In genomic region chr12:128905003-128905544, GRCh38 we compare ENCODE assay signal across 1 cellular context.
TF ChIP-seq lines count a peak whose summit lies in the region.

No MANE protein-coding gene starts in this region.

TF ChIP-seq in HepG2, 621 proteins besides CTCF, POLR2A, EP300 and RAD21 (continued from another document and continues in another):
- TF ChIP-seq LCORL (IDR thresholded peaks at IDR 0.05) (no peak), LCORL (CRISPR knock-in tag; IDR thresholded peaks at IDR 0.05) (peak; percentile 60; the same call in 1 of the 2 replicates), KMT2A (CRISPR knock-in tag; IDR thresholded peaks at IDR 0.05) (no peak), KDM2A (CRISPR knock-in tag; IDR thresholded peaks at IDR 0.05; ENCODE audit: borderline replicate concordance, low read depth) (peak; percentile 52), WIZ (CRISPR knock-in tag; IDR thresholded peaks at IDR 0.05) (0 out of 2 replicates have a peak, but pooled peaks have one; percentile 15), AHDC1 (CRISPR knock-in tag; IDR thresholded peaks at IDR 0.05; ENCODE audit: borderline replicate concordance) (peak; percentile 65; the same call in 1 of the 2 replicates), ZBTB40 (IDR thresholded peaks at IDR 0.05) (no peak), ZBTB40 (CRISPR knock-in tag; IDR thresholded peaks at IDR 0.05) (0 out of 2 replicates have a peak, but pooled peaks have one; percentile 52), ZSCAN12 (CRISPR knock-in tag; IDR thresholded peaks at IDR 0.05) (no peak), HDAC2 (CRISPR knock-in tag; IDR thresholded peaks at IDR 0.05) (peak; percentile 80), FOXO1 (CRISPR knock-in tag; IDR thresholded peaks at IDR 0.05) (peak; percentile 66), PRDM10 (CRISPR knock-in tag; IDR thresholded peaks at IDR 0.05; ENCODE audit: low read depth) (no peak), U2AF2 (IDR thresholded peaks at IDR 0.05; ENCODE audit: low read depth, low read length) (no peak), KLF16 (CRISPR knock-in tag; IDR thresholded peaks at IDR 0.05) (peak in 1 of 2 experiments; percentile 79; a peak in 2 of 4 replicates), NCOA5 (CRISPR knock-in tag; IDR thresholded peaks at IDR 0.05) (no peak), ZNF704 (CRISPR knock-in tag; IDR thresholded peaks at IDR 0.05; ENCODE audit: borderline replicate concordance) (no peak), RXRA (CRISPR knock-in tag; IDR thresholded peaks at IDR 0.05) (peak; percentile 37; the same call in 1 of the 2 replicates), SSRP1 (CRISPR knock-in tag; IDR thresholded peaks at IDR 0.05) (peak; percentile 71; the same call in 1 of the 2 replicates), KDM1A (CRISPR knock-in tag; IDR thresholded peaks at IDR 0.05) (peak; percentile 56), BATF2 (CRISPR knock-in tag; IDR thresholded peaks at IDR 0.05) (peak; percentile 47; the same call in 1 of the 2 replicates), IRX3 (CRISPR knock-in tag; IDR thresholded peaks at IDR 0.05; ENCODE audit: borderline replicate concordance, low read depth) (peak; percentile 67; the same call in 1 of the 2 replicates), KDM3A (CRISPR knock-in tag; IDR thresholded peaks at IDR 0.05; ENCODE audit: low read depth) (0 out of 2 replicates have a peak, but pooled peaks have one; percentile 41), HNF1B (CRISPR knock-in tag; IDR thresholded peaks at IDR 0.05) (peak; percentile 59), ZBTB3 (CRISPR knock-in tag; IDR thresholded peaks at IDR 0.05; ENCODE audit: borderline replicate concordance, low read depth) (0 out of 2 replicates have a peak, but pooled peaks have one; percentile 33), GZF1 (CRISPR knock-in tag; IDR thresholded peaks at IDR 0.05) (peak; percentile 60; the same call in 1 of the 2 replicates), MYC (CRISPR knock-in tag; IDR thresholded peaks at IDR 0.05; ENCODE audit: borderline replicate concordance) (peak; percentile 91), NR2F1 (CRISPR knock-in tag; IDR thresholded peaks at IDR 0.05) (peak; percentile 75 to 83), PHF21A (CRISPR knock-in tag; IDR thresholded peaks at IDR 0.05) (peak; percentile 70), MIER3 (CRISPR knock-in tag; IDR thresholded peaks at IDR 0.05; ENCODE audit: borderline replicate concordance) (peak; percentile 81; the same call in 1 of the 2 replicates), ZFY (CRISPR knock-in tag; IDR thresholded peaks at IDR 0.05) (peak; percentile 72), ZNF652 (CRISPR knock-in tag; IDR thresholded peaks at IDR 0.05; ENCODE audit: borderline replicate concordance, low read depth) (no peak), MXD4 (CRISPR knock-in tag; IDR thresholded peaks at IDR 0.05) (peak; percentile 63), HIVEP1 (CRISPR knock-in tag; IDR thresholded peaks at IDR 0.05) (no peak), ZNF598 (CRISPR knock-in tag; IDR thresholded peaks at IDR 0.05; ENCODE audit: borderline replicate concordance) (peak; percentile 51; the same call in 1 of the 2 replicates), MLX (CRISPR knock-in tag; IDR thresholded peaks at IDR 0.05) (peak; percentile 80)
